ENCODE assay signal across 1 cellular context in the genomic region with DNA sequence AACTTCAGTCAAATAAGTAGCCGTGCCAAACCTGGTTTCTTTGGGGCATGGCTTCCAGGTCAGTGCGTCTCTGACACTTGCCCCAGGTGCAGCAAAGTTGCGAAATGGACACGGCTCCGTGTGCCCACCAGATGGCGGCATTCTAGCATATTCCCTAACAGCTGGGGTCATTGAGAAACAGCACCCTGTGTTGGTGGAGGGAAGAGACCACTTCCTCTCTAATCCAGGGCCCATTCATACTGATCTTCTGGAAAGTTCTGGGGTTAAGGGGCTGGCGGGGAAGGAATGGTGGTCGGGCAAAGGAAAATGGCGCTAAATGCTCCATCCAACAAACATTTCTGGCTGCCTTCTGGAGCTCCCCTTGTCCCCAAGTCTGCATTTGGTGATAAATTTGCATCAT.
A peak's percentile ranks its signal among the peaks of the same experiment; 100 is the strongest.
TF ChIP-seq lines count a peak whose summit lies in the region.

No MANE protein-coding gene starts in this region.

TF ChIP-seq in GM12878, 131 proteins besides CTCF, POLR2A, EP300 and RAD21 (continued from another document):
- TF ChIP-seq CEBPB (IDR thresholded peaks at IDR 0.05; ENCODE audit: borderline replicate concordance in 1 of 2, low read depth in 2 of 2, low read length in 2 of 2) (peak in 1 of 2 experiments; percentile 44; a peak in 1 of 4 replicates), KLF5 (IDR thresholded peaks at IDR 0.05; ENCODE audit: partially characterized antibody) (no peak), BACH1 (IDR thresholded peaks at IDR 0.05; ENCODE audit: borderline replicate concordance) (no peak), SIX5 (IDR thresholded peaks at IDR 0.05; ENCODE audit: low read depth, low read length, severe bottlenecking) (no peak)
TF ChIP-seq in GM12878: peak in this region for 5.
